Comparison of ENCODE assay signal across 1 cellular context in the genomic region with DNA sequence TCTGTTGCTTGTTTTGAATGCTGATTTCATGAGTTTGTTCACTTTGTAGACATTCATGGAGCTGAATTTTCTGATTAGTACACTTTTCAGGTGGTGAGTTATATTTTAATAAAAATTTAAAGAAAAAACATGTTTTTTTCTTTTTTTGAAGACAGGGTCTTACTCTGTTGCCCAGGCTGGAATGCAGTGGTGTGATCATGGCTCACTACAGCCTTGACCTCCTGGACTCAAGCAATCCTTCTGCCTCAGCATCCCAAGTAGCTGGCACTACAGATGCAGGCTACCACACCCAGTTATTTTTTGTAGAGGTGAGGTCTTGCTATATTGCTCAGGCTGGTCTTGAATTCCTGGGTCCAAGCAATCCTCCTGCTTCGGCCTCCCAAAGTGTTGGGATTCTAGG.
TF ChIP-seq lines count a peak whose summit lies in the region.

No MANE protein-coding gene starts in this region.

TF ChIP-seq in K562, 482 proteins besides CTCF, POLR2A, EP300 and RAD21:
- TF ChIP-seq RFX5 (IDR thresholded peaks at IDR 0.05; ENCODE audit: low read depth, low read length): no peak
- no peak for TF ChIP-seq GATAD2A (IDR thresholded peaks at IDR 0.05)
- TF ChIP-seq, protein P1, sequence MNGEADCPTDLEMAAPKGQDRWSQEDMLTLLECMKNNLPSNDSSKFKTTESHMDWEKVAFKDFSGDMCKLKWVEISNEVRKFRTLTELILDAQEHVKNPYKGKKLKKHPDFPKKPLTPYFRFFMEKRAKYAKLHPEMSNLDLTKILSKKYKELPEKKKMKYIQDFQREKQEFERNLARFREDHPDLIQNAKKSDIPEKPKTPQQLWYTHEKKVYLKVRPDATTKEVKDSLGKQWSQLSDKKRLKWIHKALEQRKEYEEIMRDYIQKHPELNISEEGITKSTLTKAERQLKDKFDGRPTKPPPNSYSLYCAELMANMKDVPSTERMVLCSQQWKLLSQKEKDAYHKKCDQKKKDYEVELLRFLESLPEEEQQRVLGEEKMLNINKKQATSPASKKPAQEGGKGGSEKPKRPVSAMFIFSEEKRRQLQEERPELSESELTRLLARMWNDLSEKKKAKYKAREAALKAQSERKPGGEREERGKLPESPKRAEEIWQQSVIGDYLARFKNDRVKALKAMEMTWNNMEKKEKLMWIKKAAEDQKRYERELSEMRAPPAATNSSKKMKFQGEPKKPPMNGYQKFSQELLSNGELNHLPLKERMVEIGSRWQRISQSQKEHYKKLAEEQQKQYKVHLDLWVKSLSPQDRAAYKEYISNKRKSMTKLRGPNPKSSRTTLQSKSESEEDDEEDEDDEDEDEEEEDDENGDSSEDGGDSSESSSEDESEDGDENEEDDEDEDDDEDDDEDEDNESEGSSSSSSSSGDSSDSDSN (IDR thresholded peaks at IDR 0.05; ENCODE audit: borderline replicate concordance in 1 of 2, low read depth in 2 of 2, low read length in 2 of 2): no peak
- TF ChIP-seq, protein P2, sequence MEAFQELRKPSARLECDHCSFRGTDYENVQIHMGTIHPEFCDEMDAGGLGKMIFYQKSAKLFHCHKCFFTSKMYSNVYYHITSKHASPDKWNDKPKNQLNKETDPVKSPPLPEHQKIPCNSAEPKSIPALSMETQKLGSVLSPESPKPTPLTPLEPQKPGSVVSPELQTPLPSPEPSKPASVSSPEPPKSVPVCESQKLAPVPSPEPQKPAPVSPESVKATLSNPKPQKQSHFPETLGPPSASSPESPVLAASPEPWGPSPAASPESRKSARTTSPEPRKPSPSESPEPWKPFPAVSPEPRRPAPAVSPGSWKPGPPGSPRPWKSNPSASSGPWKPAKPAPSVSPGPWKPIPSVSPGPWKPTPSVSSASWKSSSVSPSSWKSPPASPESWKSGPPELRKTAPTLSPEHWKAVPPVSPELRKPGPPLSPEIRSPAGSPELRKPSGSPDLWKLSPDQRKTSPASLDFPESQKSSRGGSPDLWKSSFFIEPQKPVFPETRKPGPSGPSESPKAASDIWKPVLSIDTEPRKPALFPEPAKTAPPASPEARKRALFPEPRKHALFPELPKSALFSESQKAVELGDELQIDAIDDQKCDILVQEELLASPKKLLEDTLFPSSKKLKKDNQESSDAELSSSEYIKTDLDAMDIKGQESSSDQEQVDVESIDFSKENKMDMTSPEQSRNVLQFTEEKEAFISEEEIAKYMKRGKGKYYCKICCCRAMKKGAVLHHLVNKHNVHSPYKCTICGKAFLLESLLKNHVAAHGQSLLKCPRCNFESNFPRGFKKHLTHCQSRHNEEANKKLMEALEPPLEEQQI (IDR thresholded peaks at IDR 0.05): no peak
- TF ChIP-seq, protein P3, sequence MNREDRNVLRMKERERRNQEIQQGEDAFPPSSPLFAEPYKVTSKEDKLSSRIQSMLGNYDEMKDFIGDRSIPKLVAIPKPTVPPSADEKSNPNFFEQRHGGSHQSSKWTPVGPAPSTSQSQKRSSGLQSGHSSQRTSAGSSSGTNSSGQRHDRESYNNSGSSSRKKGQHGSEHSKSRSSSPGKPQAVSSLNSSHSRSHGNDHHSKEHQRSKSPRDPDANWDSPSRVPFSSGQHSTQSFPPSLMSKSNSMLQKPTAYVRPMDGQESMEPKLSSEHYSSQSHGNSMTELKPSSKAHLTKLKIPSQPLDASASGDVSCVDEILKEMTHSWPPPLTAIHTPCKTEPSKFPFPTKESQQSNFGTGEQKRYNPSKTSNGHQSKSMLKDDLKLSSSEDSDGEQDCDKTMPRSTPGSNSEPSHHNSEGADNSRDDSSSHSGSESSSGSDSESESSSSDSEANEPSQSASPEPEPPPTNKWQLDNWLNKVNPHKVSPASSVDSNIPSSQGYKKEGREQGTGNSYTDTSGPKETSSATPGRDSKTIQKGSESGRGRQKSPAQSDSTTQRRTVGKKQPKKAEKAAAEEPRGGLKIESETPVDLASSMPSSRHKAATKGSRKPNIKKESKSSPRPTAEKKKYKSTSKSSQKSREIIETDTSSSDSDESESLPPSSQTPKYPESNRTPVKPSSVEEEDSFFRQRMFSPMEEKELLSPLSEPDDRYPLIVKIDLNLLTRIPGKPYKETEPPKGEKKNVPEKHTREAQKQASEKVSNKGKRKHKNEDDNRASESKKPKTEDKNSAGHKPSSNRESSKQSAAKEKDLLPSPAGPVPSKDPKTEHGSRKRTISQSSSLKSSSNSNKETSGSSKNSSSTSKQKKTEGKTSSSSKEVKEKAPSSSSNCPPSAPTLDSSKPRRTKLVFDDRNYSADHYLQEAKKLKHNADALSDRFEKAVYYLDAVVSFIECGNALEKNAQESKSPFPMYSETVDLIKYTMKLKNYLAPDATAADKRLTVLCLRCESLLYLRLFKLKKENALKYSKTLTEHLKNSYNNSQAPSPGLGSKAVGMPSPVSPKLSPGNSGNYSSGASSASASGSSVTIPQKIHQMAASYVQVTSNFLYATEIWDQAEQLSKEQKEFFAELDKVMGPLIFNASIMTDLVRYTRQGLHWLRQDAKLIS (CRISPR knock-in tag; IDR thresholded peaks at IDR 0.05): no peak
- TF ChIP-seq, protein P4, sequence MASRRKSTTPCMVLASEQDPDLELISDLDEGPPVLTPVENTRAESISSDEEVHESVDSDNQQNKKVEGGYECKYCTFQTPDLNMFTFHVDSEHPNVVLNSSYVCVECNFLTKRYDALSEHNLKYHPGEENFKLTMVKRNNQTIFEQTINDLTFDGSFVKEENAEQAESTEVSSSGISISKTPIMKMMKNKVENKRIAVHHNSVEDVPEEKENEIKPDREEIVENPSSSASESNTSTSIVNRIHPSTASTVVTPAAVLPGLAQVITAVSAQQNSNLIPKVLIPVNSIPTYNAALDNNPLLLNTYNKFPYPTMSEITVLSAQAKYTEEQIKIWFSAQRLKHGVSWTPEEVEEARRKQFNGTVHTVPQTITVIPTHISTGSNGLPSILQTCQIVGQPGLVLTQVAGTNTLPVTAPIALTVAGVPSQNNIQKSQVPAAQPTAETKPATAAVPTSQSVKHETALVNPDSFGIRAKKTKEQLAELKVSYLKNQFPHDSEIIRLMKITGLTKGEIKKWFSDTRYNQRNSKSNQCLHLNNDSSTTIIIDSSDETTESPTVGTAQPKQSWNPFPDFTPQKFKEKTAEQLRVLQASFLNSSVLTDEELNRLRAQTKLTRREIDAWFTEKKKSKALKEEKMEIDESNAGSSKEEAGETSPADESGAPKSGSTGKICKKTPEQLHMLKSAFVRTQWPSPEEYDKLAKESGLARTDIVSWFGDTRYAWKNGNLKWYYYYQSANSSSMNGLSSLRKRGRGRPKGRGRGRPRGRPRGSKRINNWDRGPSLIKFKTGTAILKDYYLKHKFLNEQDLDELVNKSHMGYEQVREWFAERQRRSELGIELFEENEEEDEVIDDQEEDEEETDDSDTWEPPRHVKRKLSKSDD (conservative IDR thresholded peaks at IDR 0.05; ENCODE audit: low read length): no peak
- no peak for TF ChIP-seq FOXK2 (conservative IDR thresholded peaks at IDR 0.05 in 1 of 2, IDR thresholded peaks at IDR 0.05 in 1 of 2; ENCODE audit: low read depth in 2 of 2)
- TF ChIP-seq, protein P5, sequence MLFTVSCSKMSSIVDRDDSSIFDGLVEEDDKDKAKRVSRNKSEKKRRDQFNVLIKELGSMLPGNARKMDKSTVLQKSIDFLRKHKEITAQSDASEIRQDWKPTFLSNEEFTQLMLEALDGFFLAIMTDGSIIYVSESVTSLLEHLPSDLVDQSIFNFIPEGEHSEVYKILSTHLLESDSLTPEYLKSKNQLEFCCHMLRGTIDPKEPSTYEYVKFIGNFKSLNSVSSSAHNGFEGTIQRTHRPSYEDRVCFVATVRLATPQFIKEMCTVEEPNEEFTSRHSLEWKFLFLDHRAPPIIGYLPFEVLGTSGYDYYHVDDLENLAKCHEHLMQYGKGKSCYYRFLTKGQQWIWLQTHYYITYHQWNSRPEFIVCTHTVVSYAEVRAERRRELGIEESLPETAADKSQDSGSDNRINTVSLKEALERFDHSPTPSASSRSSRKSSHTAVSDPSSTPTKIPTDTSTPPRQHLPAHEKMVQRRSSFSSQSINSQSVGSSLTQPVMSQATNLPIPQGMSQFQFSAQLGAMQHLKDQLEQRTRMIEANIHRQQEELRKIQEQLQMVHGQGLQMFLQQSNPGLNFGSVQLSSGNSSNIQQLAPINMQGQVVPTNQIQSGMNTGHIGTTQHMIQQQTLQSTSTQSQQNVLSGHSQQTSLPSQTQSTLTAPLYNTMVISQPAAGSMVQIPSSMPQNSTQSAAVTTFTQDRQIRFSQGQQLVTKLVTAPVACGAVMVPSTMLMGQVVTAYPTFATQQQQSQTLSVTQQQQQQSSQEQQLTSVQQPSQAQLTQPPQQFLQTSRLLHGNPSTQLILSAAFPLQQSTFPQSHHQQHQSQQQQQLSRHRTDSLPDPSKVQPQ (CRISPR knock-in tag; IDR thresholded peaks at IDR 0.05; ENCODE audit: borderline replicate concordance): no peak
- TF ChIP-seq BHLHE40 (IDR thresholded peaks at IDR 0.05; ENCODE audit: low read length): no peak
- TF ChIP-seq, protein P6, sequence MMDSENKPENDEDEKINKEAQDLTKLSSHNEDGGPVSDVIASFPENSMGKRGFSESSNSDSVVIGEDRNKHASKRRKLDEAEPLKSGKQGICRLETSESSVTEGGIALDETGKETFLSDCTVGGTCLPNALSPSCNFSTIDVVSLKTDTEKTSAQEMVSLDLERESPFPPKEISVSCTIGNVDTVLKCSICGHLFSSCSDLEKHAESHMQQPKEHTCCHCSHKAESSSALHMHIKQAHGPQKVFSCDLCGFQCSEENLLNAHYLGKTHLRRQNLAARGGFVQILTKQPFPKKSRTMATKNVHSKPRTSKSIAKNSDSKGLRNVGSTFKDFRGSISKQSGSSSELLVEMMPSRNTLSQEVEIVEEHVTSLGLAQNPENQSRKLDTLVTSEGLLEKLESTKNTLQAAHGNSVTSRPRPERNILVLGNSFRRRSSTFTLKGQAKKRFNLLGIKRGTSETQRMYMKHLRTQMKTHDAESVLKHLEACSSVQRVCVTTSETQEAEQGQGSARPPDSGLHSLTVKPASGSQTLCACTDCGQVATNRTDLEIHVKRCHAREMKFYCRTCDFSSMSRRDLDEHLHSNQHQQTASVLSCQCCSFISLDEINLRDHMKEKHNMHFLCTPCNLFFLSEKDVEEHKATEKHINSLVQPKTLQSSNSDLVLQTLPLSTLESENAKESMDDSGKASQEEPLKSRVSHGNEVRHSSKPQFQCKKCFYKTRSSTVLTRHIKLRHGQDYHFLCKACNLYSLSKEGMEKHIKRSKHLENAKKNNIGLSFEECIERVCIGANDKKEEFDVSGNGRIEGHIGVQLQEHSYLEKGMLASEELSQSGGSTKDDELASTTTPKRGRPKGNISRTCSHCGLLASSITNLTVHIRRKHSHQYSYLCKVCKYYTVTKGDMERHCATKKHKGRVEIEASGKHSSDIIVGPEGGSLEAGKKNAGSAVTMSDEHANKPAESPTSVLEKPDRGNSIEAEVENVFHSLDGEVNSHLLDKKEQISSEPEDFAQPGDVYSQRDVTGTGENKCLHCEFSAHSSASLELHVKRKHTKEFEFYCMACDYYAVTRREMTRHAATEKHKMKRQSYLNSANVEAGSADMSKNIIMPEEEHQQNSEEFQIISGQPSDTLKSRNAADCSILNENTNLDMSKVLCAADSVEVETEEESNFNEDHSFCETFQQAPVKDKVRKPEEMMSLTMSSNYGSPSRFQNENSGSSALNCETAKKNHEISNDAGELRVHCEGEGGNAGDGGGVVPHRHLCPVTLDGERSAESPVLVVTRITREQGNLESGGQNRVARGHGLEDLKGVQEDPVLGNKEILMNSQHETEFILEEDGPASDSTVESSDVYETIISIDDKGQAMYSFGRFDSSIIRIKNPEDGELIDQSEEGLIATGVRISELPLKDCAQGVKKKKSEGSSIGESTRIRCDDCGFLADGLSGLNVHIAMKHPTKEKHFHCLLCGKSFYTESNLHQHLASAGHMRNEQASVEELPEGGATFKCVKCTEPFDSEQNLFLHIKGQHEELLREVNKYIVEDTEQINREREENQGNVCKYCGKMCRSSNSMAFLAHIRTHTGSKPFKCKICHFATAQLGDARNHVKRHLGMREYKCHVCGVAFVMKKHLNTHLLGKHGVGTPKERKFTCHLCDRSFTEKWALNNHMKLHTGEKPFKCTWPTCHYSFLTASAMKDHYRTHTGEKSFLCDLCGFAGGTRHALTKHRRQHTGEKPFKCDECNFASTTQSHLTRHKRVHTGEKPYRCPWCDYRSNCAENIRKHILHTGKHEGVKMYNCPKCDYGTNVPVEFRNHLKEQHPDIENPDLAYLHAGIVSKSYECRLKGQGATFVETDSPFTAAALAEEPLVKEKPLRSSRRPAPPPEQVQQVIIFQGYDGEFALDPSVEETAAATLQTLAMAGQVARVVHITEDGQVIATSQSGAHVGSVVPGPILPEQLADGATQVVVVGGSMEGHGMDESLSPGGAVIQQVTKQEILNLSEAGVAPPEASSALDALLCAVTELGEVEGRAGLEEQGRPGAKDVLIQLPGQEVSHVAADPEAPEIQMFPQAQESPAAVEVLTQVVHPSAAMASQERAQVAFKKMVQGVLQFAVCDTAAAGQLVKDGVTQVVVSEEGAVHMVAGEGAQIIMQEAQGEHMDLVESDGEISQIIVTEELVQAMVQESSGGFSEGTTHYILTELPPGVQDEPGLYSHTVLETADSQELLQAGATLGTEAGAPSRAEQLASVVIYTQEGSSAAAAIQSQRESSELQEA (IDR thresholded peaks at IDR 0.05; ENCODE audit: low read depth): no peak
- no peak for TF ChIP-seq L3MBTL2 (IDR thresholded peaks at IDR 0.05)
- no peak for TF ChIP-seq CCAR2 (IDR thresholded peaks at IDR 0.05; ENCODE audit: low read depth, low read length)
- no peak for TF ChIP-seq ZNF589 (CRISPR knock-in tag; IDR thresholded peaks at IDR 0.05; ENCODE audit: low read depth)
- TF ChIP-seq CREBBP (IDR thresholded peaks at IDR 0.05; ENCODE audit: low read depth, low read length): no peak
- TF ChIP-seq RBM39 (optimal IDR thresholded peaks at IDR 0.05; ENCODE audit: low read depth, low read length): no peak
- no peak for TF ChIP-seq FOXM1 (IDR thresholded peaks at IDR 0.05; ENCODE audit: low read depth)
- TF ChIP-seq FOXM1 (CRISPR knock-in tag; IDR thresholded peaks at IDR 0.05; ENCODE audit: low read depth): no peak
- TF ChIP-seq TEAD1 (CRISPR knock-in tag; IDR thresholded peaks at IDR 0.05): no peak
- TF ChIP-seq, protein P7, sequence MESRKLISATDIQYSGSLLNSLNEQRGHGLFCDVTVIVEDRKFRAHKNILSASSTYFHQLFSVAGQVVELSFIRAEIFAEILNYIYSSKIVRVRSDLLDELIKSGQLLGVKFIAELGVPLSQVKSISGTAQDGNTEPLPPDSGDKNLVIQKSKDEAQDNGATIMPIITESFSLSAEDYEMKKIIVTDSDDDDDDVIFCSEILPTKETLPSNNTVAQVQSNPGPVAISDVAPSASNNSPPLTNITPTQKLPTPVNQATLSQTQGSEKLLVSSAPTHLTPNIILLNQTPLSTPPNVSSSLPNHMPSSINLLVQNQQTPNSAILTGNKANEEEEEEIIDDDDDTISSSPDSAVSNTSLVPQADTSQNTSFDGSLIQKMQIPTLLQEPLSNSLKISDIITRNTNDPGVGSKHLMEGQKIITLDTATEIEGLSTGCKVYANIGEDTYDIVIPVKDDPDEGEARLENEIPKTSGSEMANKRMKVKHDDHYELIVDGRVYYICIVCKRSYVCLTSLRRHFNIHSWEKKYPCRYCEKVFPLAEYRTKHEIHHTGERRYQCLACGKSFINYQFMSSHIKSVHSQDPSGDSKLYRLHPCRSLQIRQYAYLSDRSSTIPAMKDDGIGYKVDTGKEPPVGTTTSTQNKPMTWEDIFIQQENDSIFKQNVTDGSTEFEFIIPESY (CRISPR knock-in tag; IDR thresholded peaks at IDR 0.05): no peak
- TF ChIP-seq ZNF57 (CRISPR knock-in tag; IDR thresholded peaks at IDR 0.05): no peak
